ENCODE assay signal across 8 cellular contexts in the genomic region with DNA sequence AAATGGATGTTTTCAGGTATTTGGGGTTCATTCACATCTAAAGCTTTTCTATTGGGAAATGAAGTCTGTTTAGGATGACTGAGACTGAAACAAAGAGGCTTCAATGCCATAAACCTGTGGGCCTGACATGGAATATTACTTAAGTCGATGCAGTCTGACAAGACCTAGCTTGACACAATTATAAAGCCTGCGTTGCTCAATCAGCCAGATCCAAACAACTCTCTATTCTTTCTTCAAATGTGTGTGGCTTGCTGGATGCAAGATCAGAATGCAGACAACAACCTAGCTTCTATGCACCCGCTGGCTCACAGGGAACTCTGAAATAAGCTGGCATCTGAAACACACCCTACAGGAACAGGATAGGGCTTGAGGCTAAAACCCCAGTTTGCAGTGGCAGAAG. TPM values are rescaled to one million over a fixed set of nuclear protein-coding genes. Genes with fewer than 3 reads are reported as not detected.
DNase-seq lines count a peak whose midpoint lies in the region; ATAC-seq and TF ChIP-seq lines count a peak whose summit lies in the region.

No MANE protein-coding gene starts in this region.

- no peaks in the 10 kb centered on the region for H3K9me3 Mint-ChIP-seq in stimulated activated naive CD8-positive, alpha-beta T cell treated with anti-CD3 and anti-CD28 coated beads, Interleukin-15, Interleukin-2, amounts not matched to agents 100 ng/mL and 50 ng/mL, for 24 hours
- no peaks in the 10 kb centered on the region for H3K9me3 Mint-ChIP-seq in natural killer cell treated with Interleukin-12 subunit alpha and Interleukin-12 subunit beta and Interleukin-15 and Interleukin-18, amount 100 ng/mL, for 72 hours

- peaks cover 43% of the 10 kb centered on the region for H3K4me1 Mint-ChIP-seq in stimulated activated naive CD8-positive, alpha-beta T cell treated with anti-CD3 and anti-CD28 coated beads, Interleukin-15, Interleukin-2, amounts not matched to agents 100 ng/mL and 50 ng/mL, for 24 hours (ENCODE audit: low read depth)
- peaks cover 57 to 64% of the 10 kb centered on the region in 2 donors for H3K4me1 Mint-ChIP-seq in natural killer cell treated with Interleukin-12 subunit alpha and Interleukin-12 subunit beta and Interleukin-15 and Interleukin-18, amount 100 ng/mL, for 72 hours (ENCODE audit: low read depth in 2 of 2)

- no peak for DNase-seq in stimulated activated naive CD8-positive, alpha-beta T cell treated with anti-CD3 and anti-CD28 coated beads, Interleukin-15, Interleukin-2, amounts not matched to agents 100 U/mL and 50 U/mL, for 24 hours
- peak; percentile 25 for DNase-seq in choroid plexus epithelial cell (ENCODE audit: low read depth)
- no peak for DNase-seq in natural killer cell treated with Interleukin-12 subunit alpha and Interleukin-12 subunit beta and Interleukin-15 and Interleukin-18, amount 100 ng/mL, for 72 hours (ENCODE audit: low spot score)
- DNase-seq in left colon: no peak
- no peak for DNase-seq in stimulated activated CD4-positive, alpha-beta T cell treated with anti-CD3 and anti-CD28 coated beads, Interleukin-2, amount 100 ng/mL, for 48 hours

- H3K36me3 Mint-ChIP-seq in stimulated activated naive CD8-positive, alpha-beta T cell treated with anti-CD3 and anti-CD28 coated beads, Interleukin-15, Interleukin-2, amounts not matched to agents 100 ng/mL and 50 ng/mL, for 24 hours (ENCODE audit: low read depth): peaks cover 12% of the 10 kb centered on the region
- peaks cover 19% of the 10 kb centered on the region for H3K36me3 Mint-ChIP-seq in natural killer cell treated with Interleukin-12 subunit alpha and Interleukin-12 subunit beta and Interleukin-15 and Interleukin-18, amount 100 ng/mL, for 72 hours

- intact Hi-C loops in left colon (cut with DNase I, micrococcal nuclease): no loop called here

- H3K4me3 Mint-ChIP-seq in stimulated activated naive CD8-positive, alpha-beta T cell treated with anti-CD3 and anti-CD28 coated beads, Interleukin-15, Interleukin-2, amounts not matched to agents 100 ng/mL and 50 ng/mL, for 24 hours: no peak overlapping the region
- peak overlapping the region; percentile 87 for H3K4me3 Mint-ChIP-seq in natural killer cell treated with Interleukin-12 subunit alpha and Interleukin-12 subunit beta and Interleukin-15 and Interleukin-18, amount 100 ng/mL, for 72 hours

- no peak for TF ChIP-seq CTCF in choroid plexus epithelial cell (conservative IDR thresholded peaks at IDR 0.05; ENCODE audit: low read depth, low read length)

- H3K27me3 Mint-ChIP-seq in stimulated activated naive CD8-positive, alpha-beta T cell treated with anti-CD3 and anti-CD28 coated beads, Interleukin-15, Interleukin-2, amounts not matched to agents 100 ng/mL and 50 ng/mL, for 24 hours: no peaks in the 10 kb centered on the region
- no peaks in the 10 kb centered on the region for H3K27me3 Mint-ChIP-seq in natural killer cell treated with Interleukin-12 subunit alpha and Interleukin-12 subunit beta and Interleukin-15 and Interleukin-18, amount 100 ng/mL, for 72 hours

- ATAC-seq in stimulated activated naive CD8-positive, alpha-beta T cell treated with anti-CD3 and anti-CD28 coated beads, Interleukin-15, Interleukin-2, amounts not matched to agents 100 U/mL and 50 U/mL, for 24 hours: no peak
- peak in 1 of 2 donors; percentile 48 for ATAC-seq in natural killer cell treated with Interleukin-12 subunit alpha and Interleukin-12 subunit beta and Interleukin-15 and Interleukin-18, amount 100 ng/mL, for 72 hours
- no peak for ATAC-seq in GM19397 (IDR thresholded peaks at IDR 0.05; ENCODE audit: unreplicated experiment)
- no peak for ATAC-seq in GM19351 (IDR thresholded peaks at IDR 0.05; ENCODE audit: unreplicated experiment)
- ATAC-seq in left colon: no peak

- H3K27ac Mint-ChIP-seq in stimulated activated naive CD8-positive, alpha-beta T cell treated with anti-CD3 and anti-CD28 coated beads, Interleukin-15, Interleukin-2, amounts not matched to agents 100 ng/mL and 50 ng/mL, for 24 hours: peak overlapping the region; percentile 91
- peak overlapping the region; percentile 97 to 98 for H3K27ac Mint-ChIP-seq in natural killer cell treated with Interleukin-12 subunit alpha and Interleukin-12 subunit beta and Interleukin-15 and Interleukin-18, amount 100 ng/mL, for 72 hours

- H3K4me3 ChIP-seq in choroid plexus epithelial cell (ENCODE audit: low read depth, low read length): no peak overlapping the region

RNA-seq across cellular contexts. Expression of gene RFFL, which starts 40.0 kb away (rescaled TPM):
- total RNA-seq in natural killer cell treated with Interleukin-12 subunit alpha and Interleukin-12 subunit beta and Interleukin-15 and Interleukin-18, amount 100 ng/mL, for 72 hours: 10 to 100 TPM; 87.6 to 91.5 TPM
- total RNA-seq in left colon: 10 to 100 TPM; 53.4 to 60.8 TPM

RNA-seq across cellular contexts. Expression of gene LIG3, which starts 43.2 kb away (rescaled TPM):
- total RNA-seq in natural killer cell treated with Interleukin-12 subunit alpha and Interleukin-12 subunit beta and Interleukin-15 and Interleukin-18, amount 100 ng/mL, for 72 hours: 10 to 100 TPM; 65.8 to 89.4 TPM
- 10 to 100 TPM; 30.2 to 42.5 TPM for total RNA-seq in left colon
